8 cellular contexts compared by ENCODE assay signal in genomic region chr2:108595677-108596232, GRCh38.
DNase-seq lines count a peak whose midpoint lies in the region; ATAC-seq and TF ChIP-seq lines count a peak whose summit lies in the region.
"Not testable (repeated sequence)": the region's sequence is repeated elsewhere in the genome, so short reads cannot be mapped to it uniquely, and the experiment has no call there.

No MANE protein-coding gene starts in this region.

- H3K4me1 Mint-ChIP-seq in CD14-positive monocyte (peaks cover 65% of the 10 kb centered on the region), chondrocyte (ENCODE audit: low read depth) (peaks cover 72% of the 10 kb centered on the region), osteocyte (ENCODE audit: unreplicated experiment) (peaks cover 65% of the 10 kb centered on the region)
- H3K4me1 Mint-ChIP-seq in activated T-helper 17 cell treated with anti-CD3 and anti-CD28 coated beads, Interleukin-2, amount 50 U/mL, for 72 hours = peaks cover 28% of the 10 kb centered on the region

- not testable (repeated sequence) for H3K27me3 Mint-ChIP-seq in CD14-positive monocyte (ENCODE audit: low read depth in 3 of 3); activated T-helper 17 cell treated with anti-CD3 and anti-CD28 coated beads, Interleukin-2, amount 50 U/mL, for 72 hours; chondrocyte (ENCODE audit: low read depth); osteocyte (ENCODE audit: unreplicated experiment)

- H3K27me3 ChIP-seq in HUES64 (ENCODE audit: insufficient read depth, low read length); right atrium auricular region; subcutaneous abdominal adipose tissue (ENCODE audit: control insufficient read depth in 5 of 5, insufficient read depth in 4 of 5, low read length in 5 of 5): not testable (repeated sequence)

- peak overlapping the region; percentile 95 to 100 (median 96) for H3K27ac Mint-ChIP-seq in CD14-positive monocyte
- peak overlapping the region; percentile 89 for H3K27ac Mint-ChIP-seq in activated T-helper 17 cell treated with anti-CD3 and anti-CD28 coated beads, Interleukin-2, amount 50 U/mL, for 72 hours
- peak overlapping the region; percentile 99 for H3K27ac Mint-ChIP-seq in chondrocyte (ENCODE audit: unreplicated experiment)
- peak overlapping the region; percentile 95 for H3K27ac Mint-ChIP-seq in osteocyte (ENCODE audit: unreplicated experiment)

- H3K4me1 ChIP-seq in HUES64 (ENCODE audit: insufficient read depth, low read length) = peaks cover 39% of the 10 kb centered on the region
- peaks cover 0 to 35% of the 10 kb centered on the region in 2 donors for H3K4me1 ChIP-seq in right atrium auricular region
- peaks cover 3 to 37% (median 28%) of the 10 kb centered on the region in 5 donors for H3K4me1 ChIP-seq in subcutaneous abdominal adipose tissue (ENCODE audit: control insufficient read depth in 5 of 5, insufficient read depth in 5 of 5, low read length in 5 of 5)

- H3K9me3 Mint-ChIP-seq in CD14-positive monocyte; activated T-helper 17 cell treated with anti-CD3 and anti-CD28 coated beads, Interleukin-2, amount 50 U/mL, for 72 hours; chondrocyte (ENCODE audit: low read depth); osteocyte (ENCODE audit: unreplicated experiment): not testable (repeated sequence)

- TF ChIP-seq CTCF in CD14-positive monocyte (IDR thresholded peaks at IDR 0.05); chondrocyte (IDR thresholded peaks at IDR 0.05); right atrium auricular region (IDR thresholded peaks at IDR 0.05); osteocyte (IDR thresholded peaks at IDR 0.05): not testable (repeated sequence)

- H3K4me3 ChIP-seq in HUES64 (ENCODE audit: low read length); right atrium auricular region; subcutaneous abdominal adipose tissue (ENCODE audit: low read depth in 1 of 5, low read length in 5 of 5): not testable (repeated sequence)

- H3K36me3 ChIP-seq in HUES64 (ENCODE audit: insufficient read depth, low read length); right atrium auricular region; subcutaneous abdominal adipose tissue (ENCODE audit: control insufficient read depth in 5 of 5, insufficient read depth in 5 of 5, low read length in 5 of 5): not testable (repeated sequence)

- H3K27ac ChIP-seq in HUES64 (ENCODE audit: low read depth, low read length) (peak overlapping the region; percentile 69), right atrium auricular region (peak overlapping the region; percentile 68 to 82), subcutaneous abdominal adipose tissue (ENCODE audit: low read depth, low read length) (peak overlapping the region; percentile 69)

- H3K4me3 Mint-ChIP-seq in CD14-positive monocyte = peak overlapping the region in 1 of 2 donors; percentile 24
- peak overlapping the region; percentile 85 for H3K4me3 Mint-ChIP-seq in activated T-helper 17 cell treated with anti-CD3 and anti-CD28 coated beads, Interleukin-2, amount 50 U/mL, for 72 hours
- H3K4me3 Mint-ChIP-seq in chondrocyte (ENCODE audit: unreplicated experiment) = peak overlapping the region; percentile 25
- not testable (repeated sequence) for H3K4me3 Mint-ChIP-seq in osteocyte (ENCODE audit: unreplicated experiment)

- not testable (repeated sequence) for H3K9me3 ChIP-seq in HUES64 (ENCODE audit: insufficient read depth, low read depth, low read length); right atrium auricular region; subcutaneous abdominal adipose tissue (ENCODE audit: control insufficient read depth in 5 of 5, low read length in 5 of 5)

- H3K9ac ChIP-seq in HUES64 (ENCODE audit: low read depth, low read length) = peak overlapping the region; percentile 50; the same call in 1 of the 2 replicates
- H3K9ac ChIP-seq in subcutaneous abdominal adipose tissue (ENCODE audit: low read length in 5 of 5) = not testable (repeated sequence)

- ATAC-seq in SK-N-SH treated with all-trans-retinoic acid at 6 μM for 48 hours = peak; percentile 6; the same call in 1 of the 3 replicates
- ATAC-seq in activated T-helper 17 cell treated with anti-CD3 and anti-CD28 coated beads, Interleukin-2, amount 50 U/mL, for 72 hours (replicated peaks) = not testable (repeated sequence)

- intact Hi-C loops in CD14-positive monocyte (cut with micrococcal nuclease) = loop anchor here in 1 of 2 donors (2.0 kb wide), 1 partner anchor 41 kb away; no protein-coding TSS in a partner anchor

- peaks cover 32 to 38% of the 10 kb centered on the region in 2 donors for H3K36me3 Mint-ChIP-seq in CD14-positive monocyte
- not testable (repeated sequence) for H3K36me3 Mint-ChIP-seq in activated T-helper 17 cell treated with anti-CD3 and anti-CD28 coated beads, Interleukin-2, amount 50 U/mL, for 72 hours (ENCODE audit: low read depth); chondrocyte (ENCODE audit: low read depth); osteocyte (ENCODE audit: unreplicated experiment)

- WGBS in HUES64 = 33% methylated on average over 3 of the region's 6 CpGs

- not testable (repeated sequence) for DNase-seq in CD14-positive monocyte (ENCODE audit: low spot score); chondrocyte (ENCODE audit: low spot score); right atrium auricular region (ENCODE audit: low spot score); osteocyte (ENCODE audit: extremely low spot score, unreplicated experiment)
